22 cellular contexts compared by ENCODE assay signal in genomic region chr16:87298857-87299465, GRCh38. TPM values are rescaled to one million over a fixed set of nuclear protein-coding genes. Genes with fewer than 3 reads are reported as not detected.
DNase-seq lines count a peak whose midpoint lies in the region; ATAC-seq and TF ChIP-seq lines count a peak whose summit lies in the region.
"Had no signal": no experiment of that assay in that cellular context is flagged by ENCODE, and none has a peak within 500 bp of the region (broad histone marks: within the 10 kb centered on the region; RNA-seq: fewer than 3 reads in every experiment).

No MANE protein-coding gene starts in this region.

- peaks cover 7% of the 10 kb centered on the region for H3K36me3 ChIP-seq in osteoblast (ENCODE audit: insufficient read depth, low read length)
- H3K36me3 ChIP-seq in CD8-positive, alpha-beta T cell (ENCODE audit: insufficient read depth, low read length): no peaks in the 10 kb centered on the region
- H3K36me3 ChIP-seq: BE2C; BLaER1 treated with 17β-estradiol and CSF1 and Interleukin-3, amounts not matched to agents 10 nM and 100 nM; HAP-1 had no signal

- no peak for ATAC-seq in Right ventricle myocardium inferior
- ATAC-seq in left cardiac atrium: no peak
- ATAC-seq in GM21526 (IDR thresholded peaks at IDR 0.05; ENCODE audit: low FRiP score, unreplicated experiment): no peak
- ATAC-seq in CD8-positive, alpha-beta T cell: no peak

- H3K27me3 ChIP-seq in osteoblast (ENCODE audit: insufficient read depth, low read length): no peaks in the 10 kb centered on the region
- no peaks in the 10 kb centered on the region for H3K27me3 ChIP-seq in CD8-positive, alpha-beta T cell (ENCODE audit: insufficient read depth, low read length)
- H3K27me3 ChIP-seq: BE2C; BLaER1 treated with 17β-estradiol and CSF1 and Interleukin-3, amounts not matched to agents 10 nM and 100 nM had no signal

- no peak overlapping the region for H3K4me3 ChIP-seq in osteoblast (ENCODE audit: insufficient read depth, low read length)
- H3K4me3 ChIP-seq in CD8-positive, alpha-beta T cell (ENCODE audit: low read depth, low read length): no peak overlapping the region
- H3K4me3 ChIP-seq: A549; BLaER1 treated with 17β-estradiol and CSF1 and Interleukin-3, amounts not matched to agents 10 nM and 100 nM; HAP-1 had no signal

- H3K4me1 Mint-ChIP-seq in CD8-positive, alpha-beta T cell (ENCODE audit: low read depth): peaks cover 5% of the 10 kb centered on the region

- no peaks in the 10 kb centered on the region for H4K20me1 ChIP-seq in osteoblast (ENCODE audit: insufficient read depth, low read length)

- no peaks in the 10 kb centered on the region for H3K4me1 ChIP-seq in osteoblast (ENCODE audit: insufficient read depth, low read length)
- no peaks in the 10 kb centered on the region for H3K4me1 ChIP-seq in CD8-positive, alpha-beta T cell (ENCODE audit: insufficient read depth, low read length)
- H3K4me1 ChIP-seq: A549, BE2C, HAP-1 had no signal

- H3K27ac Mint-ChIP-seq in CD8-positive, alpha-beta T cell: no peak overlapping the region
- H3K27ac Mint-ChIP-seq: CD14-positive monocyte; CD4-positive, alpha-beta T cell had no signal

- intact Hi-C loops in Right ventricle myocardium inferior (cut with DNase I) (loop anchor here (5.0 kb wide), 1 partner anchor 737 kb away; no protein-coding TSS in a partner anchor), left cardiac atrium (cut with DNase I) (no loop called here)
- intact Hi-C loops in CD8-positive, alpha-beta T cell (cut with DNase I, micrococcal nuclease): loop anchor here (1.0 to 2.0 kb wide), 2 partner anchors 735 to 736 kb away; no protein-coding TSS in a partner anchor

- no peak overlapping the region for H3K4me3 Mint-ChIP-seq in CD8-positive, alpha-beta T cell
- H3K4me3 Mint-ChIP-seq: CD14-positive monocyte; CD4-positive, alpha-beta T cell had no signal

- TF ChIP-seq CTCF in osteoblast (IDR thresholded peaks at IDR 0.05; ENCODE audit: extremely low read depth, low read depth, low read length): no peak
- TF ChIP-seq CTCF in CD8-positive, alpha-beta T cell (IDR thresholded peaks at IDR 0.05): no peak

- DNase-seq in Right ventricle myocardium inferior (ENCODE audit: missing footprints) (peak; percentile 50), left cardiac atrium (no peak), mesenteric fat pad (ENCODE audit: low spot score) (peak; percentile 89), osteoblast (ENCODE audit: insufficient read length, low spot score, missing footprints) (peak; percentile 63), hippocampal formation (lab: John Stamatoyannopoulos, UW) (no peak)
- DNase-seq in CD8-positive, alpha-beta T cell: no peak
- DNase-seq: 8988T; ACHN; AML-193; BE2C; Calu3; CD4-positive, alpha-beta T cell; COR-L47; DMS53; DMS79 treated with DMSO at 0.1 percent for 48 hours; GF-D8; GOT3 had no signal

- H3K9me3 Mint-ChIP-seq in CD8-positive, alpha-beta T cell: no peaks in the 10 kb centered on the region
- H3K9me3 Mint-ChIP-seq: CD14-positive monocyte; CD4-positive, alpha-beta T cell had no signal

- no peaks in the 10 kb centered on the region for H3K27me3 Mint-ChIP-seq in CD8-positive, alpha-beta T cell (ENCODE audit: low read depth)
- H3K27me3 Mint-ChIP-seq: CD4-positive, alpha-beta T cell had no signal

- H3K27ac ChIP-seq in osteoblast (ENCODE audit: low read depth, low read length): no peak overlapping the region
- no peak overlapping the region for H3K27ac ChIP-seq in CD8-positive, alpha-beta T cell (ENCODE audit: low read depth, low read length)
- H3K27ac ChIP-seq: A549; BLaER1 treated with 17β-estradiol and CSF1 and Interleukin-3, amounts not matched to agents 10 nM and 100 nM had no signal

- H3K9me3 ChIP-seq in osteoblast (ENCODE audit: low read depth, low read length): no peaks in the 10 kb centered on the region
- no peaks in the 10 kb centered on the region for H3K9me3 ChIP-seq in CD8-positive, alpha-beta T cell (ENCODE audit: low read length)
- H3K9me3 ChIP-seq: A549; BE2C; BLaER1 treated with 17β-estradiol and CSF1 and Interleukin-3, amounts not matched to agents 10 nM and 100 nM; HAP-1 had no signal

- H2AFZ ChIP-seq in osteoblast (ENCODE audit: low read length): no peak overlapping the region

- no peaks in the 10 kb centered on the region for H3K36me3 Mint-ChIP-seq in CD8-positive, alpha-beta T cell
- H3K36me3 Mint-ChIP-seq: CD14-positive monocyte had no signal

- POLR2A ChIA-PET in CD8-positive, alpha-beta T cell (lab: Charles Lee): no interaction called here

- no peak overlapping the region for H3K4me2 ChIP-seq in osteoblast (ENCODE audit: insufficient read depth, low read length)
- H3K4me2 ChIP-seq: A549; BLaER1 treated with 17β-estradiol and CSF1 and Interleukin-3, amounts not matched to agents 10 nM and 100 nM had no signal

- CTCF ChIA-PET in CD8-positive, alpha-beta T cell (lab: Charles Lee): interaction anchor here (0.7 to 1.1 kb wide), 2 partner anchors 9 to 14 kb away, joined by 3 to 7 read pairs; no protein-coding TSS in a partner anchor

- no peaks in the 10 kb centered on the region for H3K79me2 ChIP-seq in osteoblast (ENCODE audit: insufficient read depth, low read length)

RNA-seq across cellular contexts. Expression of gene C16orf95, which starts 18.2 kb away (rescaled TPM):
- total RNA-seq in Right ventricle myocardium inferior (4.2 TPM), left cardiac atrium (1 to 10 TPM; 3.2 to 3.4 TPM), mesenteric fat pad (5.3 TPM), osteoblast (4.0 and 4.4 TPM in 2 replicates)
- 1 to 10 TPM in 1 of 2 experiments, under 1 TPM in 1; 0.76 to 1.2 TPM for total RNA-seq in CD8-positive, alpha-beta T cell

Comparison
In these comparisons a context has a peak if more than half of its experiments do, and no peak if none do; other contexts are left out.
1. DNase-seq: peak in Right ventricle myocardium inferior (single experiment), mesenteric fat pad (single experiment) and osteoblast (single experiment); none in left cardiac atrium (single experiment), CD8-positive, alpha-beta T cell (0 of 7) and hippocampal formation (0 of 2).
2. intact Hi-C loops: an anchor here in Right ventricle myocardium inferior (5.0 kb wide) and CD8-positive, alpha-beta T cell (1.0 to 2.0 kb wide); none called in left cardiac atrium.